ENCODE assay signal across 2 cellular contexts in genomic region chr6:32629793-32630192, GRCh38. TPM values are rescaled to one million over a fixed set of nuclear protein-coding genes. Genes with fewer than 3 reads are reported as not detected.
"Had no signal": no experiment of that assay in that cellular context is flagged by ENCODE, and none has a peak within 500 bp of the region (broad histone marks: within the 10 kb centered on the region; RNA-seq: fewer than 3 reads in every experiment).

No MANE protein-coding gene starts in this region.

RNA-seq across cellular contexts. Expression of gene HLA-DQA1, which starts 7.4 kb away (rescaled TPM):
- total RNA-seq: bronchial epithelial cell, cardiac muscle cell had no signal
- polyA plus RNA-seq: cardiac muscle cell had no signal

RNA-seq across cellular contexts. Expression of gene HLA-DQB1, which starts 36.7 kb away (rescaled TPM):
- total RNA-seq: bronchial epithelial cell had no signal

RNA-seq across cellular contexts. Expression of gene HLA-DRB1, which starts 40.1 kb away (rescaled TPM):
- total RNA-seq: bronchial epithelial cell had no signal
